ENCODE assay signal across 1 cellular context in genomic region chr1:215606564-215607168, GRCh38.
TF ChIP-seq lines count a peak whose summit lies in the region.

No MANE protein-coding gene starts in this region.

TF ChIP-seq in K562, 482 proteins besides CTCF, POLR2A, EP300 and RAD21 (continued from another document):
- TF ChIP-seq RREB1 (CRISPR knock-in tag; IDR thresholded peaks at IDR 0.05) (no peak), ZBTB34 (CRISPR knock-in tag; IDR thresholded peaks at IDR 0.05) (no peak), SRSF3 (IDR thresholded peaks at IDR 0.05; ENCODE audit: insufficient read depth, low read length) (no peak), TFE3 (CRISPR knock-in tag; IDR thresholded peaks at IDR 0.05) (no peak), POLR2H (tag; IDR thresholded peaks at IDR 0.05; ENCODE audit: low read depth) (0 out of 2 replicates have a peak, but pooled peaks have one; percentile 18), DEAF1 (CRISPR knock-in tag; IDR thresholded peaks at IDR 0.05) (0 out of 2 replicates have a peak, but pooled peaks have one; percentile 16), ZNF232 (CRISPR knock-in tag; IDR thresholded peaks at IDR 0.05) (no peak), DACH1 (IDR thresholded peaks at IDR 0.05; ENCODE audit: partially characterized antibody) (peak; percentile 33), PTRF (tag; IDR thresholded peaks at IDR 0.05) (no peak), ZNF584 (CRISPR knock-in tag; IDR thresholded peaks at IDR 0.05; ENCODE audit: low read depth) (no peak), MCM3 (IDR thresholded peaks at IDR 0.05) (no peak), STAT5A (IDR thresholded peaks at IDR 0.05; ENCODE audit: borderline replicate concordance, low read length) (no peak)
- TF ChIP-seq, protein P1, sequence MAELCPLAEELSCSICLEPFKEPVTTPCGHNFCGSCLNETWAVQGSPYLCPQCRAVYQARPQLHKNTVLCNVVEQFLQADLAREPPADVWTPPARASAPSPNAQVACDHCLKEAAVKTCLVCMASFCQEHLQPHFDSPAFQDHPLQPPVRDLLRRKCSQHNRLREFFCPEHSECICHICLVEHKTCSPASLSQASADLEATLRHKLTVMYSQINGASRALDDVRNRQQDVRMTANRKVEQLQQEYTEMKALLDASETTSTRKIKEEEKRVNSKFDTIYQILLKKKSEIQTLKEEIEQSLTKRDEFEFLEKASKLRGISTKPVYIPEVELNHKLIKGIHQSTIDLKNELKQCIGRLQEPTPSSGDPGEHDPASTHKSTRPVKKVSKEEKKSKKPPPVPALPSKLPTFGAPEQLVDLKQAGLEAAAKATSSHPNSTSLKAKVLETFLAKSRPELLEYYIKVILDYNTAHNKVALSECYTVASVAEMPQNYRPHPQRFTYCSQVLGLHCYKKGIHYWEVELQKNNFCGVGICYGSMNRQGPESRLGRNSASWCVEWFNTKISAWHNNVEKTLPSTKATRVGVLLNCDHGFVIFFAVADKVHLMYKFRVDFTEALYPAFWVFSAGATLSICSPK (IDR thresholded peaks at IDR 0.05; ENCODE audit: borderline replicate concordance), result no peak
